In genomic region chr14:49960453-49960852, GRCh38 we compare ENCODE assay signal across 12 cellular contexts.
A peak's percentile ranks its signal among the peaks of the same experiment; 100 is the strongest.
DNase-seq lines count a peak whose midpoint lies in the region; ATAC-seq, FAIRE-seq and TF ChIP-seq lines count a peak whose summit lies in the region.
"Had no signal": no experiment of that assay in that cellular context is flagged by ENCODE, and none has a peak within 500 bp of the region (broad histone marks: within the 10 kb centered on the region; RNA-seq: fewer than 3 reads in every experiment).

No MANE protein-coding gene starts in this region.

- no peak overlapping the region for H2AFZ ChIP-seq in GM23248

- H3K79me2 ChIP-seq in GM23248 (ENCODE audit: insufficient read depth) = no peaks in the 10 kb centered on the region

- POLR2A ChIA-PET in A549 (lab: Yijun Ruan, JAX) = no interaction called here

- H3K9me3 ChIP-seq in A549 (no peaks in the 10 kb centered on the region), esophagus (ENCODE audit: control insufficient read depth in 2 of 2, insufficient read depth in 1 of 2, low read depth in 1 of 2, low read length in 1 of 2) (no peaks in the 10 kb centered on the region), GM23248 (ENCODE audit: low read depth) (no peaks in the 10 kb centered on the region)

- no peak overlapping the region for H3K9ac ChIP-seq in GM23248

- in situ Hi-C loops in GM23248 (cut with MboI) = no loop called here

- H3K36me3 ChIP-seq in esophagus (ENCODE audit: control insufficient read depth in 2 of 2, insufficient read depth in 2 of 2, low read length in 1 of 2) = no peaks in the 10 kb centered on the region
- no peaks in the 10 kb centered on the region for H3K36me3 ChIP-seq in GM23248 (ENCODE audit: low read depth)

- 0 out of 2 replicates have a peak, but pooled peaks cover under 1% of the 10 kb centered on the region for H3F3A ChIP-seq in GM23248 (ENCODE audit: insufficient read depth)

- TF ChIP-seq EP300 in A549 (IDR thresholded peaks at IDR 0.05) = no peak

- no peaks in the 10 kb centered on the region for H3K27me3 ChIP-seq in esophagus (ENCODE audit: control insufficient read depth in 1 of 2, insufficient read depth in 2 of 2, low read length in 2 of 2)
- H3K27me3 ChIP-seq in GM23248 (replicated peaks; ENCODE audit: insufficient read depth) = no peaks in the 10 kb centered on the region

- H4K20me1 ChIP-seq in GM23248 (ENCODE audit: insufficient read depth) = no peaks in the 10 kb centered on the region

- DNase-seq in A549 (ENCODE audit: low read depth in 1 of 2, low spot score in 1 of 2) (no peak), NCI-H69 (lab: John Stamatoyannopoulos, UW) (peak; percentile 74), GM23248 (no peak), pons (ENCODE audit: low spot score) (no peak), occipital lobe (lab: John Stamatoyannopoulos, UW) (no peak)
- DNase-seq: activated T-cell treated with anti-CD3 and anti-CD28 coated beads, Interleukin-2, amount 50 U/mL, for 1 hour; caudate nucleus; CD4-positive, CD25-positive, alpha-beta regulatory T cell; stimulated activated naive CD8-positive, alpha-beta T cell treated with anti-CD3 and anti-CD28 coated beads, Interleukin-15, amount 100 ng/mL, for 72 hours had no signal

- no peak for TF ChIP-seq RAD21 in A549 (conservative IDR thresholded peaks at IDR 0.05 in 1 of 2, IDR thresholded peaks at IDR 0.05 in 1 of 2)

- CTCF ChIA-PET in A549 (lab: Yijun Ruan, JAX) = interaction anchor here (1.5 kb wide), 1 partner anchor 68 kb away, joined by 3 read pairs; the partner anchor contains the start of gene ARF6

- WGBS in A549 (ENCODE audit: missing lambda C conversion rate) = 91% methylated on average over 7 of the region's 7 CpGs
- WGBS in esophagus, 2 donors = 65 to 77% methylated on average over 7 of the region's 7 CpGs
- WGBS in GM23248 (ENCODE audit: low coverage in 1 of 2, low lambda C conversion rate in 2 of 2, missing lambda C conversion rate in 2 of 2), 2 experiments = 72 to 78% methylated on average over 5 to 7 of the region's 7 CpGs

- no peak for FAIRE-seq in A549 (lab: Jason Lieb, UNC)

- TF ChIP-seq CTCF in A549 (IDR thresholded peaks at IDR 0.05) = no peak

- H3K4me3 ChIP-seq in A549 (no peak overlapping the region), esophagus (ENCODE audit: low read depth in 1 of 2, low read length in 2 of 2) (no peak overlapping the region), GM23248 (no peak overlapping the region)

- H3K4me1 ChIP-seq in A549 (peaks cover 47% of the 10 kb centered on the region), esophagus (ENCODE audit: control insufficient read depth in 2 of 2, insufficient read depth in 2 of 2, low read length in 1 of 2) (peaks cover 0 to 3% of the 10 kb centered on the region in 2 donors), GM23248 (ENCODE audit: insufficient read depth) (peaks cover 9% of the 10 kb centered on the region; the same call in 1 of the 2 replicates)

- ATAC-seq in A549 (no peak), GM18502 (IDR thresholded peaks at IDR 0.05; ENCODE audit: poor library complexity, unreplicated experiment) (peak; percentile 20), HG03460 (IDR thresholded peaks at IDR 0.05; ENCODE audit: unreplicated experiment) (no peak)

- H3K4me2 ChIP-seq in A549 = peak overlapping the region; percentile 31; the same call in 1 of the 3 replicates
- no peak overlapping the region for H3K4me2 ChIP-seq in GM23248 (ENCODE audit: unreplicated experiment)

- no peaks in the 10 kb centered on the region for H3K9me2 ChIP-seq in GM23248 (ENCODE audit: insufficient read depth)

- no peak for TF ChIP-seq POLR2A in A549 (IDR thresholded peaks at IDR 0.05; ENCODE audit: low read length)

- H3K27ac ChIP-seq in A549 = peak overlapping the region; percentile 8 to 66; a peak in 3 of 6 replicates
- H3K27ac ChIP-seq in esophagus (ENCODE audit: low read depth in 2 of 2, low read length in 1 of 2) = peak overlapping the region; percentile 81 to 87
- H3K27ac ChIP-seq in GM23248 = no peak overlapping the region

TF ChIP-seq in A549, 52 proteins besides CTCF, POLR2A, EP300 and RAD21:
- TF ChIP-seq CEBPB (IDR thresholded peaks at IDR 0.05) = no peak
- no peak for TF ChIP-seq SMC3 (IDR thresholded peaks at IDR 0.05)
- TF ChIP-seq ELK1 (IDR thresholded peaks at IDR 0.05; ENCODE audit: low read depth, low read length) = no peak
- no peak for TF ChIP-seq TFCP2L1 (CRISPR knock-in tag; IDR thresholded peaks at IDR 0.05)
- TF ChIP-seq FOSB (CRISPR knock-in tag; IDR thresholded peaks at IDR 0.05) = no peak
- TF ChIP-seq EHF (CRISPR knock-in tag; IDR thresholded peaks at IDR 0.05) = no peak
- no peak for TF ChIP-seq NFE2L2 (conservative IDR thresholded peaks at IDR 0.05; ENCODE audit: low read length)
- TF ChIP-seq CBX8 (IDR thresholded peaks at IDR 0.05) = no peak
- TF ChIP-seq RARB (CRISPR knock-in tag; IDR thresholded peaks at IDR 0.05) = no peak
- no peak for TF ChIP-seq MYC (IDR thresholded peaks at IDR 0.05; ENCODE audit: borderline replicate concordance, low read length)
- no peak for TF ChIP-seq RCOR1 (IDR thresholded peaks at IDR 0.05; ENCODE audit: low read depth, low read length)
- TF ChIP-seq BCL3 (IDR thresholded peaks at IDR 0.05) = no peak
- TF ChIP-seq KDM1A (IDR thresholded peaks at IDR 0.05; ENCODE audit: low read depth) = no peak
- no peak for TF ChIP-seq MAFK (IDR thresholded peaks at IDR 0.05; ENCODE audit: partially characterized antibody)
